In the genomic region with DNA sequence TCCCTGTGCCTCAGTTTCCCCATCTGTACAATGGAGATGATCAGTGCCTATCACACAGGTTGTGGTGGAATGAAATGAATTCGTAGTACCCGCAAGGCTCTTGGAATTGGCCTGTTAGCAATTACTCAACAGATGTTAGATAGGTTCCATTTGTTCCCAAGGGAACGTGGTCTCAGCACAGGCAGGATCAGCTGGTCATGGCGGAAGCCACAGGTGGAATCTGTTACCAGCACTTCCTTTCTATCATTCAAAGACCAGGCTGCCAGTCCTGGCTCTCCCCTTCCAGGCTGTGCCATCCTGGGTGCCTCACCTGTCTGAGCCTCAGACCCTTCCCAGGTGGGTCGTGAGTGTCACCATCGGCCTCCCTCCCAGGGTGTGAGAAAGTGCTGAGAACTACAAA, we compare ENCODE assay signal across 18 cellular contexts.
"Had no signal": no experiment of that assay in that cellular context is flagged by ENCODE, and none has a peak within 500 bp of the region (broad histone marks: within the 10 kb centered on the region; RNA-seq: fewer than 3 reads in every experiment).

No MANE protein-coding gene starts in this region.

- H3K36me3 ChIP-seq: tibial artery had no signal

- ATAC-seq: body of pancreas; stimulated activated naive CD8-positive, alpha-beta T cell treated with anti-CD3 and anti-CD28 coated beads, Interleukin-15, Interleukin-2, amounts not matched to agents 100 U/mL and 50 U/mL, for 24 hours had no signal

- H3K4me1 Mint-ChIP-seq: activated CD4-positive, alpha-beta memory T cell treated with anti-CD3 and anti-CD28 coated beads, Interleukin-2, amount 10 ng/mL, durations not matched to agents 7 days and 5 days; activated naive CD8-positive, alpha-beta T cell treated with anti-CD3 and anti-CD28 coated beads, Interleukin-2, amount 10 ng/mL, durations not matched to agents 7 days and 5 days; memory B cell; naive B cell; neural crest cell had no signal

- H3K36me3 Mint-ChIP-seq: activated naive CD8-positive, alpha-beta T cell treated with anti-CD3 and anti-CD28 coated beads, Interleukin-2, amount 10 ng/mL, durations not matched to agents 7 days and 5 days; memory B cell; naive B cell had no signal

- H3K4me3 ChIP-seq: body of pancreas, tibial artery had no signal

- DNase-seq: activated CD4-positive, alpha-beta memory T cell treated with anti-CD3 and anti-CD28 coated beads, Interleukin-2, amount 10 ng/mL, durations not matched to agents 7 days and 5 days; activated CD4-positive, alpha-beta T cell treated with anti-CD3 and anti-CD28 coated beads for 48 hours; activated CD4-positive, CD25-positive, alpha-beta regulatory T cell; activated naive CD4-positive, alpha-beta T cell treated with Interleukin-2 at 50 U/mL for 16 hours; activated naive CD8-positive, alpha-beta T cell treated with anti-CD3 and anti-CD28 coated beads, Interleukin-2, amount 10 ng/mL, durations not matched to agents 7 days and 5 days; activated T-cell treated with anti-CD3 and anti-CD28 coated beads, Interleukin-2, amount 50 U/mL, for 1 hour; body of pancreas; foreskin fibroblast; naive B cell; retina; stimulated activated CD4-positive, alpha-beta T cell treated with anti-CD3 and anti-CD28 coated beads, Interleukin-12 subunit alpha, Interleukin-12 subunit beta, amount 100 ng/mL, for 4 hours; stimulated activated CD4-positive, alpha-beta T cell treated with anti-CD3 and anti-CD28 coated beads, Interleukin-1b, Interleukin-23, amount 100 ng/mL, for 48 hours; stimulated activated naive CD8-positive, alpha-beta T cell treated with anti-CD3 and anti-CD28 coated beads, Interleukin-15, Interleukin-2, amounts not matched to agents 100 U/mL and 50 U/mL, for 24 hours; substantia nigra; tibial artery had no signal

- H3K27ac Mint-ChIP-seq: activated CD4-positive, alpha-beta memory T cell treated with anti-CD3 and anti-CD28 coated beads, Interleukin-2, amount 10 ng/mL, durations not matched to agents 7 days and 5 days; activated naive CD8-positive, alpha-beta T cell treated with anti-CD3 and anti-CD28 coated beads, Interleukin-2, amount 10 ng/mL, durations not matched to agents 7 days and 5 days; activated T-helper 2 cell treated with anti-CD3 and anti-CD28 coated beads, Interferon-gamma antibody, Interleukin-2, Interleukin-4, amounts not matched to agents 10 μg/mL and 5 μg/mL and 100 μg/mL, durations not matched to agents 14 hours and 24 hours and 36 hours; memory B cell; naive B cell had no signal

- H3K4me3 Mint-ChIP-seq: activated CD4-positive, alpha-beta memory T cell treated with anti-CD3 and anti-CD28 coated beads, Interleukin-2, amount 10 ng/mL, durations not matched to agents 7 days and 5 days; activated naive CD8-positive, alpha-beta T cell treated with anti-CD3 and anti-CD28 coated beads, Interleukin-2, amount 10 ng/mL, durations not matched to agents 7 days and 5 days; memory B cell; naive B cell; neural crest cell had no signal

- H3K4me1 ChIP-seq: body of pancreas, tibial artery had no signal

- H3K27me3 ChIP-seq: body of pancreas had no signal

- H3K9me3 Mint-ChIP-seq: activated CD4-positive, alpha-beta memory T cell treated with anti-CD3 and anti-CD28 coated beads, Interleukin-2, amount 10 ng/mL, durations not matched to agents 7 days and 5 days; activated naive CD8-positive, alpha-beta T cell treated with anti-CD3 and anti-CD28 coated beads, Interleukin-2, amount 10 ng/mL, durations not matched to agents 7 days and 5 days; activated T-helper 2 cell treated with anti-CD3 and anti-CD28 coated beads, Interferon-gamma antibody, Interleukin-2, Interleukin-4, amounts not matched to agents 10 μg/mL and 5 μg/mL and 100 μg/mL, durations not matched to agents 14 hours and 24 hours and 36 hours; neural crest cell had no signal

- H3K27ac ChIP-seq: body of pancreas, tibial artery had no signal
